In genomic region chr19:58054792-58055482, GRCh38 we compare ENCODE assay signal across 9 cellular contexts. TPM values are rescaled to one million over a fixed set of nuclear protein-coding genes. Genes with fewer than 3 reads are reported as not detected.
DNase-seq lines count a peak whose midpoint lies in the region; ATAC-seq lines count a peak whose summit lies in the region.
"Had no signal": no experiment of that assay in that cellular context is flagged by ENCODE, and none has a peak within 500 bp of the region (broad histone marks: within the 10 kb centered on the region; RNA-seq: fewer than 3 reads in every experiment).

No MANE protein-coding gene starts in this region.

- ATAC-seq in HG03095 (IDR thresholded peaks at IDR 0.05; ENCODE audit: unreplicated experiment): no peak
- ATAC-seq in GM21717 (IDR thresholded peaks at IDR 0.05; ENCODE audit: unreplicated experiment): no peak

- in situ Hi-C loops in G401 (cut with HindIII; ENCODE audit: low sequenced_read_pairs): no loop called here

- peak; percentile 85 for DNase-seq in G401 (ENCODE audit: low spot score)
- peak in 49 of 56 donors; percentile 5 to 81 (median 48) for DNase-seq in amygdala (lab: John Stamatoyannopoulos, UW)
- peak in 46 of 51 donors; percentile 4 to 83 (median 41) for DNase-seq in hypothalamus (lab: John Stamatoyannopoulos, UW)
- no peak for DNase-seq in skeletal muscle cell (ENCODE audit: low read depth)
- no peak for DNase-seq in SW 1271 (lab: John Stamatoyannopoulos, UW)
- DNase-seq in HUDEP-2 (lab: John Stamatoyannopoulos, UW; ENCODE audit: unreplicated experiment in 76 of 76): no peak
- DNase-seq: activated CD4-positive, CD25-positive, alpha-beta regulatory T cell had no signal

- peak overlapping the region; percentile 36 for H3K4me3 ChIP-seq in skeletal muscle cell (ENCODE audit: low read depth, low read length)

RNA-seq across cellular contexts. Expression of gene ZNF135, which starts 4.1 kb away (rescaled TPM):
- 0.06 TPM in 1 of 2 replicates, not detected in the other for total RNA-seq in G401 (2014; rRNA removed; shearing (Covaris generic))

RNA-seq across cellular contexts. Expression of gene ZSCAN1, which starts 21.1 kb away (rescaled TPM):
- not detected in 2 replicates for total RNA-seq in G401 (2014; rRNA removed; shearing (Covaris generic))

RNA-seq across cellular contexts. Expression of gene ZSCAN18, which starts 43.1 kb away (rescaled TPM):
- 39.8 and 58.3 TPM in 2 replicates for total RNA-seq in G401 (2014; rRNA removed; shearing (Covaris generic))

RNA-seq across cellular contexts. Expression of gene ZNF606, which starts 52.3 kb away (rescaled TPM):
- total RNA-seq in G401 (2014; rRNA removed; shearing (Covaris generic)): 28.9 and 30.2 TPM in 2 replicates

Comparison
In these comparisons a context has a peak if more than half of its experiments do, and no peak if none do; other contexts are left out.
1. DNase-seq: peak in G401 (single experiment), amygdala (49 of 56) and hypothalamus (46 of 51); none in skeletal muscle cell (single experiment), SW 1271 (0 of 2) and HUDEP-2 (0 of 76).